ENCODE assay signal across 32 cellular contexts in the genomic region with DNA sequence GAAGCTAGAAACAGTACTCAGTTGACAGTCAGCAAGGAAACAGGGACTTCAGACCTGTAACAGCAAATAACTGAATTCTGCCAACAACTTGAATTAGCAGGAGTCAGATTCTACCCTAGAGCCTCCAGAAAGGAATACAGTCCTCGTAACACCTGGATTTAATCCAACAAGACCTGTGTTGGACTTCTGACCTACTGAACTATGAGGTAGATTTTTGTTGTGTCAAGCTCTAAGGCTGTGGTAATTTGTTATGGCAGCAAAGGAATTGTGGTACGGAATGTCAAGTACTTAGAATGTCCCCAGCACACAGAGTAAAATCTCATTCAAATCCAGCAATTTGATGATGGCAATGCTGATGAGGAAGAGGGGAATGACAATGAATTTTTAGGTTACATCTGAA.
"Had no signal": no experiment of that assay in that cellular context is flagged by ENCODE, and none has a peak within 500 bp of the region (broad histone marks: within the 10 kb centered on the region; RNA-seq: fewer than 3 reads in every experiment).

No MANE protein-coding gene starts in this region.

- FAIRE-seq: astrocyte, bronchial epithelial cell had no signal

- H3K27ac ChIP-seq: adrenal gland, ascending aorta, body of pancreas, brain microvascular endothelial cell, breast epithelium, cardiac muscle cell had no signal

- H3K27me3 ChIP-seq: adrenal gland, ascending aorta, body of pancreas, brain microvascular endothelial cell, breast epithelium, cardiac muscle cell had no signal

- H3K36me3 ChIP-seq: adrenal gland, ascending aorta, brain microvascular endothelial cell, breast epithelium, cardiac muscle cell had no signal

- H3K4me1 ChIP-seq: adrenal gland, ascending aorta, body of pancreas, breast epithelium had no signal

- H3K4me3 ChIP-seq: adrenal gland, ascending aorta, body of pancreas, breast epithelium, cardiac muscle cell had no signal

- DNase-seq: activated effector memory CD4-positive, alpha-beta T cell treated with anti-CD3 and anti-CD28 coated beads, Interleukin-2, amount 50 U/mL, for 16 hours; activated effector memory CD4-positive, alpha-beta T cell treated with Interleukin-2 at 50 U/mL for 16 hours; activated gamma-delta T cell; activated gamma-delta T cell treated with Interleukin-2 at 50 U/mL for 16 hours; activated naive CD4-positive, alpha-beta T cell; activated naive CD4-positive, alpha-beta T cell treated with anti-CD3 and anti-CD28 coated beads for 36 hours; activated naive CD4-positive, alpha-beta T cell treated with anti-CD3 and anti-CD28 coated beads, Interleukin-2, amount 10 ng/mL, durations not matched to agents 7 days and 5 days; activated naive CD4-positive, alpha-beta T cell treated with anti-CD3 and anti-CD28 coated beads, Interleukin-2, amount 50 U/mL, for 16 hours; activated naive CD4-positive, alpha-beta T cell treated with Interleukin-2 at 50 U/mL for 16 hours; activated naive CD8-positive, alpha-beta T cell treated with anti-CD3 and anti-CD28 coated beads for 36 hours; activated naive CD8-positive, alpha-beta T cell treated with anti-CD3 and anti-CD28 coated beads, Interleukin-2, amount 10 ng/mL, durations not matched to agents 7 days and 5 days; activated naive CD8-positive, alpha-beta T cell treated with anti-CD3 and anti-CD28 coated beads, Interleukin-2, amount 50 U/mL, for 24 hours; activated T-cell treated with anti-CD3 and anti-CD28 coated beads, Interleukin-2, amount 50 U/mL, for 1 hour; activated T-cell treated with anti-CD3 and anti-CD28 coated beads, Interleukin-2, amount 50 U/mL, for 24 hours; activated T-cell treated with anti-CD3 and anti-CD28 coated beads, Interleukin-2, amount 50 U/mL, for 4 hours; activated T-cell treated with anti-CD3 and anti-CD28 coated beads, Interleukin-2, amount 50 U/mL, for 48 hours; activated T-cell treated with anti-CD3 and anti-CD28 coated beads, Interleukin-2, amount 50 U/mL, for 72 hours; adrenal gland; amniotic stem cell; amygdala; anterior cingulate cortex; aorta; body of pancreas; brain microvascular endothelial cell; caudate nucleus; central memory CD4-positive, alpha-beta T cell; cerebellar nuclear complex had no signal

- H3K9me3 ChIP-seq: adrenal gland, ascending aorta, breast epithelium had no signal
